In genomic region chr4:144399927-144400326, GRCh38 we compare ENCODE assay signal across 8 cellular contexts.
A peak's percentile ranks its signal among the peaks of the same experiment; 100 is the strongest.
DNase-seq lines count a peak whose midpoint lies in the region; ATAC-seq and TF ChIP-seq lines count a peak whose summit lies in the region.

No MANE protein-coding gene starts in this region.

- no peaks in the 10 kb centered on the region for H3K27me3 ChIP-seq in MM.1S (replicated peaks; ENCODE audit: insufficient read depth, low read length)

- no peaks in the 10 kb centered on the region for H3K9me2 ChIP-seq in MM.1S (replicated peaks; ENCODE audit: insufficient read depth, low read length)

- no peaks in the 10 kb centered on the region for H3K36me3 ChIP-seq in HEK293 (ENCODE audit: control insufficient read depth in 2 of 2, insufficient read depth in 1 of 2, low read length in 2 of 2)
- H3K36me3 ChIP-seq in MM.1S (replicated peaks; ENCODE audit: insufficient read depth, low read length) = no peaks in the 10 kb centered on the region

- H3K36me3 Mint-ChIP-seq in activated T-cell treated with anti-CD3 and anti-CD28 coated beads, Interleukin-2, amount 50 U/mL, for 72 hours (ENCODE audit: insufficient read depth in 2 of 2) = no peaks in the 10 kb centered on the region

- H3K4me1 Mint-ChIP-seq in activated T-cell treated with anti-CD3 and anti-CD28 coated beads, Interleukin-2, amount 50 U/mL, for 72 hours (ENCODE audit: low read depth) = no peaks in the 10 kb centered on the region

- CTCF ChIA-PET in HEK293 (lab: Yijun Ruan, JAX) = no interaction called here

- POLR2A ChIA-PET in HEK293 (lab: Yijun Ruan, JAX) = no interaction called here

- H2AFZ ChIP-seq in MM.1S (ENCODE audit: low read length) = no peak overlapping the region

- no peaks in the 10 kb centered on the region for H3K79me2 ChIP-seq in MM.1S (ENCODE audit: low read length)

- peaks cover 0 to 1% of the 10 kb centered on the region in 2 donors for H3K9me3 Mint-ChIP-seq in activated T-cell treated with anti-CD3 and anti-CD28 coated beads, Interleukin-2, amount 50 U/mL, for 72 hours

- H3K27ac ChIP-seq in HEK293 (ENCODE audit: extremely low read depth, low read depth, low read length) (no peak overlapping the region), MM.1S (ENCODE audit: low read length) (no peak overlapping the region)

- no peak overlapping the region for H3K4me2 ChIP-seq in MM.1S (ENCODE audit: low read depth, low read length)

- DNase-seq in DMS53 (lab: John Stamatoyannopoulos, UW) (peak; percentile 93), MM.1S (peak; percentile 41), fibroblast of mammary gland (ENCODE audit: low read depth) (peak; percentile 92), AG08395 (ENCODE audit: low spot score) (no peak), NOMO-1 (lab: John Stamatoyannopoulos, UW; ENCODE audit: unreplicated experiment in 2 of 2) (no peak), T-helper 9 cell (no peak)
- no peak for DNase-seq in activated T-cell treated with anti-CD3 and anti-CD28 coated beads, Interleukin-2, amount 50 U/mL, for 72 hours

- H3K27ac Mint-ChIP-seq in activated T-cell treated with anti-CD3 and anti-CD28 coated beads, Interleukin-2, amount 50 U/mL, for 72 hours = no peak overlapping the region

- no peak overlapping the region for H3K4me3 ChIP-seq in HEK293 (ENCODE audit: low read depth, low read length)
- no peak overlapping the region for H3K4me3 ChIP-seq in MM.1S (ENCODE audit: low read length)
- H3K4me3 ChIP-seq in fibroblast of mammary gland (ENCODE audit: control insufficient read depth, low read depth, low read length) = no peak overlapping the region

- no peaks in the 10 kb centered on the region for H3F3A ChIP-seq in MM.1S (ENCODE audit: insufficient read depth, low read length)

- no peak for ATAC-seq in activated T-cell treated with anti-CD3 and anti-CD28 coated beads, Interleukin-2, amount 50 U/mL, for 72 hours (replicated peaks in 1 of 2)

- no peaks in the 10 kb centered on the region for H3K27me3 Mint-ChIP-seq in activated T-cell treated with anti-CD3 and anti-CD28 coated beads, Interleukin-2, amount 50 U/mL, for 72 hours (ENCODE audit: low read depth)

- H4K20me1 ChIP-seq in MM.1S (ENCODE audit: insufficient read depth, low read length) = no peaks in the 10 kb centered on the region

- H3K9me3 ChIP-seq in HEK293 (ENCODE audit: control insufficient read depth, insufficient read depth, low read depth, low read length) (no peaks in the 10 kb centered on the region), MM.1S (replicated peaks; ENCODE audit: insufficient read depth, low read length) (no peaks in the 10 kb centered on the region)

- no peak overlapping the region for H3K4me3 Mint-ChIP-seq in activated T-cell treated with anti-CD3 and anti-CD28 coated beads, Interleukin-2, amount 50 U/mL, for 72 hours

- no peak for TF ChIP-seq CTCF in HEK293 (tag by site-specific recombination; IDR thresholded peaks at IDR 0.05)
- TF ChIP-seq CTCF in MM.1S (IDR thresholded peaks at IDR 0.05; ENCODE audit: low read length) = no peak
- TF ChIP-seq CTCF in fibroblast of mammary gland (conservative IDR thresholded peaks at IDR 0.05; ENCODE audit: control insufficient read depth, insufficient read depth, low read depth, low read length) = no peak

- H3K4me1 ChIP-seq in HEK293 (ENCODE audit: control insufficient read depth, insufficient read depth, low read length) (0 out of 2 replicates have a peak, but pooled peaks cover 2% of the 10 kb centered on the region), MM.1S (ENCODE audit: low read length) (0 out of 2 replicates have a peak, but pooled peaks cover 4% of the 10 kb centered on the region)

- no peak overlapping the region for H3K9ac ChIP-seq in MM.1S (ENCODE audit: low read length)

TF ChIP-seq in HEK293, 187 proteins besides CTCF, POLR2A, EP300 and RAD21 (continues in another document):
- TF ChIP-seq ZNF24 (tag by site-specific recombination; IDR thresholded peaks at IDR 0.05) = no peak
- TF ChIP-seq ZNF514 (tag by site-specific recombination; IDR thresholded peaks at IDR 0.05) = no peak
- TF ChIP-seq ZNF473 (tag by site-specific recombination; IDR thresholded peaks at IDR 0.05) = no peak
- no peak for TF ChIP-seq ZNF433 (tag by site-specific recombination; IDR thresholded peaks at IDR 0.05; ENCODE audit: low read depth)
- no peak for TF ChIP-seq IKZF3 (tag by site-specific recombination; IDR thresholded peaks at IDR 0.05)
- no peak for TF ChIP-seq ZNF138 (tag by site-specific recombination; IDR thresholded peaks at IDR 0.05; ENCODE audit: borderline replicate concordance)
- TF ChIP-seq ZNF513 (tag by site-specific recombination; IDR thresholded peaks at IDR 0.05) = no peak
- TF ChIP-seq ZNF221 (tag by site-specific recombination; IDR thresholded peaks at IDR 0.05; ENCODE audit: borderline replicate concordance) = no peak
- peak; percentile 97 for TF ChIP-seq ZNF558 (tag by site-specific recombination; IDR thresholded peaks at IDR 0.05)
- TF ChIP-seq ZNF830 (tag by site-specific recombination; IDR thresholded peaks at IDR 0.05; ENCODE audit: low read depth) = no peak
- TF ChIP-seq ZNF837 (tag by site-specific recombination; IDR thresholded peaks at IDR 0.05) = no peak
- peak; percentile 75 for TF ChIP-seq ZNF366 (tag by site-specific recombination; conservative IDR thresholded peaks at IDR 0.05)
- no peak for TF ChIP-seq KLF9 (tag by site-specific recombination; IDR thresholded peaks at IDR 0.05; ENCODE audit: low read depth)
- no peak for TF ChIP-seq ZNF785 (tag by site-specific recombination; IDR thresholded peaks at IDR 0.05)
- TF ChIP-seq INSM2 (tag by site-specific recombination; IDR thresholded peaks at IDR 0.05) = no peak
- no peak for TF ChIP-seq ZNF626 (tag by site-specific recombination; IDR thresholded peaks at IDR 0.05)
- no peak for TF ChIP-seq ZNF174 (tag by site-specific recombination; IDR thresholded peaks at IDR 0.05)
- 0 out of 2 replicates have a peak, but pooled peaks have one; percentile 24 for TF ChIP-seq SP7 (tag by site-specific recombination; IDR thresholded peaks at IDR 0.05)
- TF ChIP-seq ZNF585B (tag by site-specific recombination; IDR thresholded peaks at IDR 0.05) = no peak
- no peak for TF ChIP-seq BCL11A (tag by site-specific recombination; IDR thresholded peaks at IDR 0.05; ENCODE audit: low read depth)
- TF ChIP-seq ZNF777 (tag by site-specific recombination; IDR thresholded peaks at IDR 0.05; ENCODE audit: borderline replicate concordance) = no peak
- TF ChIP-seq GLI4 (tag by site-specific recombination; IDR thresholded peaks at IDR 0.05) = no peak
- TF ChIP-seq ZNF692 (tag by site-specific recombination; IDR thresholded peaks at IDR 0.05) = no peak
- no peak for TF ChIP-seq ZNF214 (tag by site-specific recombination; IDR thresholded peaks at IDR 0.05; ENCODE audit: borderline replicate concordance)
- 0 out of 2 replicates have a peak, but pooled peaks have one; percentile 16 for TF ChIP-seq ZNF184 (tag by site-specific recombination; IDR thresholded peaks at IDR 0.05)
- no peak for TF ChIP-seq MYNN (tag by site-specific recombination; IDR thresholded peaks at IDR 0.05; ENCODE audit: borderline replicate concordance)
- TF ChIP-seq ZFHX2 (tag by site-specific recombination; conservative IDR thresholded peaks at IDR 0.05) = peak; percentile 17; the same call in 1 of the 2 replicates

Comparison
In these comparisons a context has a peak if more than half of its experiments do, and no peak if none do; other contexts are left out.
1. DNase-seq: peak in DMS53 (single experiment), MM.1S (single experiment) and fibroblast of mammary gland (single experiment); none in activated T-cell treated with anti-CD3 and anti-CD28 coated beads, Interleukin-2, amount 50 U/mL, for 72 hours (0 of 2), AG08395 (single experiment), NOMO-1 (0 of 2) and T-helper 9 cell (single experiment).